Comparison of ENCODE assay signal across 3 cellular contexts in genomic region chr7:132819648-132820047, GRCh38.
TF ChIP-seq lines count a peak whose summit lies in the region.

No MANE protein-coding gene starts in this region.

TF ChIP-seq in GM23338, 12 proteins besides CTCF, POLR2A, EP300 and RAD21:
- TF ChIP-seq ZNF114 (CRISPR knock-in tag; IDR thresholded peaks at IDR 0.05) (no peak), EZH2phosphoT487 (IDR thresholded peaks at IDR 0.05; ENCODE audit: unreplicated experiment) (no peak), ETS1 (IDR thresholded peaks at IDR 0.05) (no peak)

TF ChIP-seq in IMR-90, 13 proteins besides CTCF, POLR2A, EP300 and RAD21:
- TF ChIP-seq FOS (IDR thresholded peaks at IDR 0.05; ENCODE audit: low read depth, low read length) (no peak), RFX5 (IDR thresholded peaks at IDR 0.05; ENCODE audit: low read depth, low read length) (no peak), BHLHE40 (IDR thresholded peaks at IDR 0.05; ENCODE audit: low read depth, low read length) (no peak), RCOR1 (IDR thresholded peaks at IDR 0.05; ENCODE audit: insufficient replicate concordance, low read length) (no peak), CEBPB (IDR thresholded peaks at IDR 0.05; ENCODE audit: low read depth, low read length) (no peak)

TF ChIP-seq in H1, 55 proteins besides CTCF, POLR2A, EP300 and RAD21:
- TF ChIP-seq TCF12 (IDR thresholded peaks at IDR 0.05; ENCODE audit: low read depth, low read length) (no peak), CTBP2 (IDR thresholded peaks at IDR 0.05; ENCODE audit: borderline replicate concordance, insufficient read depth, insufficient read length, low read length) (no peak), RFX5 (IDR thresholded peaks at IDR 0.05; ENCODE audit: borderline replicate concordance, low read depth, low read length) (no peak), NRF1 (IDR thresholded peaks at IDR 0.05; ENCODE audit: low read depth, low read length) (no peak), ATF3 (IDR thresholded peaks at IDR 0.05; ENCODE audit: insufficient read depth, low read depth, low read length) (no peak), JUN (IDR thresholded peaks at IDR 0.05; ENCODE audit: low read depth, low read length) (no peak), CHD1 (IDR thresholded peaks at IDR 0.05; ENCODE audit: low read depth, low read length) (no peak), FOSL1 (IDR thresholded peaks at IDR 0.05; ENCODE audit: insufficient read depth, low read depth, low read length) (no peak), SP1 (IDR thresholded peaks at IDR 0.05; ENCODE audit: low read depth, low read length) (no peak), BRCA1 (IDR thresholded peaks at IDR 0.05; ENCODE audit: low read depth, low read length) (no peak), MAX (IDR thresholded peaks at IDR 0.05) (no peak), ZNF274 (IDR thresholded peaks at IDR 0.05; ENCODE audit: borderline replicate concordance, extremely low read depth, low read length) (no peak), BCL11A (IDR thresholded peaks at IDR 0.05; ENCODE audit: low read depth in 2 of 2, low read length in 2 of 2) (no peak), CBX5 (IDR thresholded peaks at IDR 0.05; ENCODE audit: low read depth, low read length) (no peak), RNF2 (IDR thresholded peaks at IDR 0.05; ENCODE audit: borderline replicate concordance, low read depth, low read length, missing control alignments, poor library complexity, severe bottlenecking) (no peak), SP2 (IDR thresholded peaks at IDR 0.05; ENCODE audit: low read length) (no peak)
